In the genomic region with DNA sequence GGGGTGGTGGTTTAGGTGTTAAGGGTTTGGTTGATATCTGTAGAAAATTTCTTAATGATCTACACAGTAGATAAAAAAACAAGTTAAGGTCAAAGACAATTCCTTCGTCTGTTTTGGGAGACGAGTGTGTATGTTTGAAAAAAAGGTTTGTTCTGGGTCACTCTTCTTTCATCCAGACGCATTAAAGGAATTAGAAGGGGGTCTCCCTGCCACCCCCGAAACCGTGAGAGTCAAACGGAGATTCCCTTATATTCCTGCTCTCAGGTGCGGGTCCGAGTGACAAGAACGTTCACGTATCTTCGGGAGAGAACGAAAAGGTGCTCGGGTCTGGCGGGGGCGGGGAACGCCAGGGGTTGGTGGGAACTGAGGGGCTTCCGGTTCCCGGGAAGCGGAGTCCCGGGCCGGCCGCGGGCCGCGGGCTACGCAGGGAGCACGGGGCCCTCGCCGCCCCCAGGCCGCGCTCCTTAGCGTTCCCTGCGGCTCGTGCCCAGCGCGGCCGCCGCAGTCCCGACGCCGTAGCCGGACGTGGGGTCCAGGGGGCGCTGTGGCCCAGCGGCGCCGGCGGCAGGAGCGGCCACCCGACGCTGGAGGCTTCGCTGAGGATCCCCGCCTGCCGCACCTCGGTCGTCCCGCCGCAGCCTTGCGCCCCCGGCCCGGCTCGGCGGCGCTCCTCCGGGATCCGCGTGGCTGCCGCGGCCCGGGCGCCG, we compare ENCODE assay signal across 8 cellular contexts. TPM values are rescaled to one million over a fixed set of nuclear protein-coding genes. Genes with fewer than 3 reads are reported as not detected.
DNase-seq lines count a peak whose midpoint lies in the region; ATAC-seq and TF ChIP-seq lines count a peak whose summit lies in the region.

A gene with protein sequence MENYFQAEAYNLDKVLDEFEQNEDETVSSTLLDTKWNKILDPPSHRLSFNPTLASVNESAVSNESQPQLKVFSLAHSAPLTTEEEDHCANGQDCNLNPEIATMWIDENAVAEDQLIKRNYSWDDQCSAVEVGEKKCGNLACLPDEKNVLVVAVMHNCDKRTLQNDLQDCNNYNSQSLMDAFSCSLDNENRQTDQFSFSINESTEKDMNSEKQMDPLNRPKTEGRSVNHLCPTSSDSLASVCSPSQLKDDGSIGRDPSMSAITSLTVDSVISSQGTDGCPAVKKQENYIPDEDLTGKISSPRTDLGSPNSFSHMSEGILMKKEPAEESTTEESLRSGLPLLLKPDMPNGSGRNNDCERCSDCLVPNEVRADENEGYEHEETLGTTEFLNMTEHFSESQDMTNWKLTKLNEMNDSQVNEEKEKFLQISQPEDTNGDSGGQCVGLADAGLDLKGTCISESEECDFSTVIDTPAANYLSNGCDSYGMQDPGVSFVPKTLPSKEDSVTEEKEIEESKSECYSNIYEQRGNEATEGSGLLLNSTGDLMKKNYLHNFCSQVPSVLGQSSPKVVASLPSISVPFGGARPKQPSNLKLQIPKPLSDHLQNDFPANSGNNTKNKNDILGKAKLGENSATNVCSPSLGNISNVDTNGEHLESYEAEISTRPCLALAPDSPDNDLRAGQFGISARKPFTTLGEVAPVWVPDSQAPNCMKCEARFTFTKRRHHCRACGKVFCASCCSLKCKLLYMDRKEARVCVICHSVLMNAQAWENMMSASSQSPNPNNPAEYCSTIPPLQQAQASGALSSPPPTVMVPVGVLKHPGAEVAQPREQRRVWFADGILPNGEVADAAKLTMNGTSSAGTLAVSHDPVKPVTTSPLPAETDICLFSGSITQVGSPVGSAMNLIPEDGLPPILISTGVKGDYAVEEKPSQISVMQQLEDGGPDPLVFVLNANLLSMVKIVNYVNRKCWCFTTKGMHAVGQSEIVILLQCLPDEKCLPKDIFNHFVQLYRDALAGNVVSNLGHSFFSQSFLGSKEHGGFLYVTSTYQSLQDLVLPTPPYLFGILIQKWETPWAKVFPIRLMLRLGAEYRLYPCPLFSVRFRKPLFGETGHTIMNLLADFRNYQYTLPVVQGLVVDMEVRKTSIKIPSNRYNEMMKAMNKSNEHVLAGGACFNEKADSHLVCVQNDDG (N-terminal part only) (plus strand): TSS at position 577 of the 707 bp plus-strand sequence. CDS start 91,118 bp downstream, outside the sequence.

- peak within 1 kb of the TSS; percentile 95 to 98 for H3K27ac ChIP-seq in testis

- H3K9me3 ChIP-seq in testis: no peaks in the 10 kb centered on the region

- H3K4me1 Mint-ChIP-seq in activated naive CD4-positive, alpha-beta T cell treated with anti-CD3 and anti-CD28 coated beads, Interleukin-2, amount 10 ng/mL, durations not matched to agents 7 days and 5 days: peaks cover 34% of the 10 kb centered on the region

- CTCF ChIA-PET in activated naive CD4-positive, alpha-beta T cell treated with anti-CD3 and anti-CD28 coated beads, Interleukin-2, amount 10 ng/mL, durations not matched to agents 7 days and 5 days (lab: Charles Lee): no interaction called here

- H3K27me3 Mint-ChIP-seq in activated naive CD4-positive, alpha-beta T cell treated with anti-CD3 and anti-CD28 coated beads, Interleukin-2, amount 10 ng/mL, durations not matched to agents 7 days and 5 days: peaks cover 20% of the 10 kb centered on the region

- peaks cover 6% of the 10 kb centered on the region for H3K4me1 ChIP-seq in testis

- peak; percentile 66 for ATAC-seq in GM21528 (IDR thresholded peaks at IDR 0.05; ENCODE audit: low FRiP score, unreplicated experiment)

- H3K36me3 Mint-ChIP-seq in activated naive CD4-positive, alpha-beta T cell treated with anti-CD3 and anti-CD28 coated beads, Interleukin-2, amount 10 ng/mL, durations not matched to agents 7 days and 5 days: no peaks in the 10 kb centered on the region

- intact Hi-C loops in testis (cut with DNase I; ENCODE audit: low total_unique reads): loop anchor here (10.0 kb wide), 1 partner anchor 153 kb away; no protein-coding TSS in a partner anchor

- H3K4me3 Mint-ChIP-seq in activated naive CD4-positive, alpha-beta T cell treated with anti-CD3 and anti-CD28 coated beads, Interleukin-2, amount 10 ng/mL, durations not matched to agents 7 days and 5 days: peak within 1 kb of the TSS; percentile 78

- H3K4me3 ChIP-seq in testis: peak within 1 kb of the TSS; percentile 88 to 94

- DNase-seq in DMS114 treated with DMSO at 0.1 percent for 48 hours (lab: John Stamatoyannopoulos, UW; ENCODE audit: unreplicated experiment): peak; percentile 58
- peak; percentile 72 for DNase-seq in KBM-7
- DNase-seq in SK-MEL-5 (ENCODE audit: low read depth, low spot score): peak; percentile 66
- peak; percentile 74 for DNase-seq in activated naive CD4-positive, alpha-beta T cell treated with anti-CD3 and anti-CD28 coated beads, Interleukin-2, amount 10 ng/mL, durations not matched to agents 7 days and 5 days
- peak; percentile 74 for DNase-seq in globus pallidus (ENCODE audit: low spot score)
- DNase-seq in nucleus accumbens (lab: John Stamatoyannopoulos, UW): peak in 51 of 56 donors; percentile 9 to 82 (median 57)
- DNase-seq in testis: peak; percentile 73

- peak; percentile 57 to 87 (median 80) for TF ChIP-seq CTCF in testis (IDR thresholded peaks at IDR 0.05)

- no peak for TF ChIP-seq POLR2A in testis (IDR thresholded peaks at IDR 0.05)

- H3K9me3 Mint-ChIP-seq in activated naive CD4-positive, alpha-beta T cell treated with anti-CD3 and anti-CD28 coated beads, Interleukin-2, amount 10 ng/mL, durations not matched to agents 7 days and 5 days: no peaks in the 10 kb centered on the region

- in situ Hi-C loops in KBM-7 (cut with MboI; ENCODE audit: low pct_unique_long_range_greater_than_20kb, low sequenced_read_pairs) (no loop called here), SK-MEL-5 (cut with HindIII; ENCODE audit: low pct_unique_long_range_greater_than_20kb, low sequenced_read_pairs) (no loop called here)

- H3K27me3 ChIP-seq in testis: no peaks in the 10 kb centered on the region

- H3K27ac Mint-ChIP-seq in activated naive CD4-positive, alpha-beta T cell treated with anti-CD3 and anti-CD28 coated beads, Interleukin-2, amount 10 ng/mL, durations not matched to agents 7 days and 5 days: no peak within 1 kb of the TSS

- 1% methylated on average over 11 to 21 of the region's 72 CpGs for WGBS in testis, 2 donors

- no peaks in the 10 kb centered on the region for H3K36me3 ChIP-seq in testis (ENCODE audit: low read depth, missing control alignments)

RNA-seq across cellular contexts. Expression of the gene that starts here (rescaled TPM):
- 12.4 and 13.3 TPM in 2 replicates for total RNA-seq in SK-MEL-5 (2014; rRNA removed; shearing (Covaris generic))
- polyA plus RNA-seq in SK-MEL-5 (2015; cell fraction: cytosol; rRNA removed): 7.7 and 8.8 TPM in 2 replicates
- polyA plus RNA-seq in SK-MEL-5 (2015; cell fraction: nucleus; rRNA removed): 6.2 and 6.3 TPM in 2 replicates
- 10 to 100 TPM; 32.5 to 51.3 TPM for total RNA-seq in testis
- 31.5 TPM for polyA plus RNA-seq in testis (ENCODE audit: insufficient read depth, low read depth, low replicate concordance)

Comparison
In these comparisons a context has a peak if more than half of its experiments do, and no peak if none do; other contexts are left out.
1. Peak in every context shown above with its lines: DNase-seq, ATAC-seq, H3K4me3 ChIP-seq and H3K27ac ChIP-seq.